8 cellular contexts compared by ENCODE assay signal in the genomic region with DNA sequence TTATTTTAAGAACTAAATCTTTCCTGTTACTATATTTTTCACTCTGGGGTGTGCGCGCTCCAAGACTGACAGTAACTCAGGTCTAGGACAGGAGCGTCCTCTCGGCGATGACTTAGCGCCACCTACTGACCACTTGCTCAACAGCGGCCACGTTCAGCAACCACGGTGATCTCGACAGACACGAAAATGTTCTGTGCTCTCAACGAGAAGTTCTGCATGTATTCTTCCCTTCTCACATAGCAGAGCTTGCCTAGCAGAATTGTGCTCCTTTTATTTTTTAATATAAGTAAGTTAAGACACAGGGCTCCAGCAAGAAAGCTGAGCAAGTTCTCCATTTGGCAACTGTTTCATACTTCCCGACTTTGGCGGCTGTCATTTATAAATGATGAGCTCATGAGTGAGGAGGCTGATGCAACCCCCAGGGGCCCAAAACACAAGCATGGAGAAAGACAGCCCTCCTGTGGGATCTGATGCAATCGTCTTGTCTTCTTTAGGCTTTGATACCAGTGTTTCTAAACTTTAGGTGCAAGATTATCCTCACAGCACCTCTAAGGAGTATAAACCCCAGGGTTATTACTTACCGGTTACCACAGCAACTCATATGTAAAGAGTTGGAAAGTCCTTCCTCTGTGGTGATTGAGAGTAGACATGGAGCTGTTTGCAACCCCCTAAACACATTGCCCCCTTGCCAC.
DNase-seq lines count a peak whose midpoint lies in the region; ATAC-seq, FAIRE-seq and TF ChIP-seq lines count a peak whose summit lies in the region.

No MANE protein-coding gene starts in this region.

- CTCF ChIA-PET in mammary epithelial cell (lab: Charles Lee; ENCODE audit: low non-redundant PET), result interaction anchor here (0.6 to 1.7 kb wide), 10 partner anchors 131 to 1191 kb away, joined by 3 to 13 read pairs (median 4); no protein-coding TSS in a partner anchor

- H3K27me3 ChIP-seq in WERI-Rb-1 (ENCODE audit: insufficient read depth, low read depth, severe bottlenecking) (no peaks in the 10 kb centered on the region), mammary epithelial cell (ENCODE audit: insufficient read depth, low read length) (no peaks in the 10 kb centered on the region)

- peak; percentile 95 for ATAC-seq in GM18873 (IDR thresholded peaks at IDR 0.05; ENCODE audit: low FRiP score, unreplicated experiment)
- ATAC-seq in HG03103 (IDR thresholded peaks at IDR 0.05; ENCODE audit: low read depth, unreplicated experiment), result peak; percentile 98

- no peak overlapping the region for H3K4me3 ChIP-seq in WERI-Rb-1 (ENCODE audit: low read depth, low read length)
- H3K4me3 ChIP-seq in mammary epithelial cell (replicated peaks in 1 of 3; ENCODE audit: insufficient read depth in 1 of 3, low read depth in 2 of 3, low read length in 3 of 3), result peak overlapping the region; percentile 2 to 14 (median 10)
- peak overlapping the region in 1 of 2 donors; percentile 35 for H3K4me3 ChIP-seq in kidney (ENCODE audit: low read length in 2 of 2)

- 5% methylated on average over 13 of the region's 16 CpGs for WGBS in mammary epithelial cell (ENCODE audit: low coverage, missing lambda C conversion rate)

- H4K20me1 ChIP-seq in mammary epithelial cell (ENCODE audit: insufficient read depth, low read length), result no peaks in the 10 kb centered on the region

- DNase-seq in AG20443 (ENCODE audit: low spot score), result peak; percentile 87
- peak; percentile 77 for DNase-seq in NCI-H2196 (lab: John Stamatoyannopoulos, UW; ENCODE audit: unreplicated experiment)
- DNase-seq in WERI-Rb-1, result peak; percentile 64
- DNase-seq in mammary epithelial cell, result peak; percentile 81
- peak; percentile 89 for DNase-seq in kidney
- DNase-seq in stimulated activated CD4-positive, alpha-beta T cell treated with anti-CD3 and anti-CD28 coated beads, Interleukin-1b, Interleukin-23, amount 100 ng/mL, for 24 hours (ENCODE audit: low read depth in 4 of 4, low spot score in 1 of 4), result peak; percentile 65 to 81 (median 72)

- dilution Hi-C loops in mammary epithelial cell (cut with HindIII; ENCODE audit: low sequenced_read_pairs), result no loop called here

- peak overlapping the region; percentile 77 for H2AFZ ChIP-seq in mammary epithelial cell (ENCODE audit: low read depth, low read length)

- H3K79me2 ChIP-seq in mammary epithelial cell (ENCODE audit: insufficient read depth, low read length), result no peaks in the 10 kb centered on the region

- H3K4me1 ChIP-seq in mammary epithelial cell (ENCODE audit: insufficient read depth, low read length), result peaks cover 14% of the 10 kb centered on the region
- H3K4me1 ChIP-seq in kidney (ENCODE audit: control insufficient read depth in 1 of 2, insufficient read depth in 1 of 2, low read depth in 1 of 2, low read length in 2 of 2), result no peaks in the 10 kb centered on the region

- BruUV-seq in mammary epithelial cell (replicated peaks; lab: Mats Ljungman, UMichigan), result no TSS peak

- intact Hi-C loops in mammary epithelial cell (cut with micrococcal nuclease) (loop anchor here (1.0 to 5.0 kb wide), 10 partner anchors 243 to 1583 kb away; a partner anchor contains a TSS), kidney (cut with DNase I) (no loop called here)

- TF ChIP-seq CTCF in WERI-Rb-1 (IDR thresholded peaks at IDR 0.05; ENCODE audit: low read depth, low read length) (peak; percentile 77), mammary epithelial cell (conservative IDR thresholded peaks at IDR 0.05 in 1 of 2, IDR thresholded peaks at IDR 0.05 in 1 of 2; ENCODE audit: extremely low read depth in 1 of 2, insufficient read depth in 1 of 2, low read depth in 1 of 2, low read length in 2 of 2) (peak; percentile 97 to 99), kidney (IDR thresholded peaks at IDR 0.05; ENCODE audit: borderline replicate concordance, extremely low read depth, insufficient read depth) (peak; percentile 92)

- H3K9ac ChIP-seq in mammary epithelial cell (ENCODE audit: insufficient read depth, low read length) (peak overlapping the region; percentile 74), kidney (ENCODE audit: low read length in 2 of 2) (peak overlapping the region in 1 of 2 donors; percentile 16)

- H3K9me3 ChIP-seq in WERI-Rb-1 (ENCODE audit: severe bottlenecking) (no peaks in the 10 kb centered on the region), mammary epithelial cell (replicated peaks; ENCODE audit: insufficient read depth, low read length) (peaks cover 10% of the 10 kb centered on the region), kidney (ENCODE audit: control insufficient read depth in 1 of 2, low read length in 2 of 2) (peaks cover 0 to 10% of the 10 kb centered on the region in 2 donors)

- no peaks in the 10 kb centered on the region for H3K36me3 ChIP-seq in WERI-Rb-1
- no peaks in the 10 kb centered on the region for H3K36me3 ChIP-seq in mammary epithelial cell (ENCODE audit: insufficient read depth, low read length)
- no peaks in the 10 kb centered on the region for H3K36me3 ChIP-seq in kidney (ENCODE audit: control insufficient read depth in 1 of 2, insufficient read depth in 2 of 2, low read length in 2 of 2)

- FAIRE-seq in kidney (lab: Jason Lieb, UNC), result peak; percentile 60

- peak overlapping the region; percentile 38 for H3K4me2 ChIP-seq in mammary epithelial cell (ENCODE audit: insufficient read depth, low read depth, low read length)

- in situ Hi-C loops in mammary epithelial cell (cut with MboI; ENCODE audit: low sequenced_read_pairs in 2 of 2), result loop anchor here in 1 of 2 donors (5.0 to 10.0 kb wide), 3 partner anchors 461 to 981 kb away; a partner anchor contains a TSS

- H3K27ac ChIP-seq in WERI-Rb-1, result no peak overlapping the region
- peak overlapping the region; percentile 72 for H3K27ac ChIP-seq in mammary epithelial cell (ENCODE audit: insufficient read depth, low read depth, low read length)
- H3K27ac ChIP-seq in kidney (ENCODE audit: low read depth in 2 of 2, low read length in 2 of 2), result no peak overlapping the region
